ENCODE assay signal across 11 cellular contexts in genomic region chr11:107785401-107785800, GRCh38.
DNase-seq lines count a peak whose midpoint lies in the region; ATAC-seq, FAIRE-seq and TF ChIP-seq lines count a peak whose summit lies in the region.
"Had no signal": no experiment of that assay in that cellular context is flagged by ENCODE, and none has a peak within 500 bp of the region (broad histone marks: within the 10 kb centered on the region; RNA-seq: fewer than 3 reads in every experiment).

No MANE protein-coding gene starts in this region.

- DNase-seq in bronchial epithelial cell (ENCODE audit: low read depth) (peak; percentile 35), globus pallidus (ENCODE audit: low spot score) (no peak), KG1 (lab: John Stamatoyannopoulos, UW) (no peak)
- DNase-seq in stimulated activated CD4-positive, alpha-beta T cell treated with anti-CD3 and anti-CD28 coated beads, Interleukin-12 subunit alpha, Interleukin-12 subunit beta, amount 100 ng/mL, for 48 hours (ENCODE audit: low read depth in 2 of 3, low spot score in 1 of 3), result peak; percentile 18 to 30 (median 29)
- DNase-seq: kidney, natural killer cell, NCI-H1930 had no signal

- ATAC-seq in GM18519 (IDR thresholded peaks at IDR 0.05; ENCODE audit: low FRiP score, unreplicated experiment) (peak; percentile 42), HG02884 (IDR thresholded peaks at IDR 0.05; ENCODE audit: unreplicated experiment) (peak; percentile 81), GM21576 (IDR thresholded peaks at IDR 0.05; ENCODE audit: unreplicated experiment) (no peak)
- ATAC-seq: natural killer cell had no signal

- no peak for FAIRE-seq in bronchial epithelial cell (lab: Jason Lieb, UNC)
- FAIRE-seq: kidney had no signal

- H3K4me3 ChIP-seq in bronchial epithelial cell (ENCODE audit: low read depth, low read length), result no peak overlapping the region
- H3K4me3 ChIP-seq: smooth muscle cell had no signal

- no peaks in the 10 kb centered on the region for H3K36me3 ChIP-seq in bronchial epithelial cell (ENCODE audit: control insufficient read depth, insufficient read depth, low read length)

- TF ChIP-seq CTCF in bronchial epithelial cell (IDR thresholded peaks at IDR 0.05; ENCODE audit: insufficient read depth, low read length, severe bottlenecking), result no peak

- H3K27me3 ChIP-seq in bronchial epithelial cell (ENCODE audit: control insufficient read depth, insufficient read depth, low read length), result no peaks in the 10 kb centered on the region

Comparison
In these comparisons a context has a peak if more than half of its experiments do, and no peak if none do; other contexts are left out.
1. DNase-seq: peak in bronchial epithelial cell (single experiment) and stimulated activated CD4-positive, alpha-beta T cell treated with anti-CD3 and anti-CD28 coated beads, Interleukin-12 subunit alpha, Interleukin-12 subunit beta, amount 100 ng/mL, for 48 hours (3 of 3); none in globus pallidus (single experiment) and KG1 (single experiment).